In the genomic region with DNA sequence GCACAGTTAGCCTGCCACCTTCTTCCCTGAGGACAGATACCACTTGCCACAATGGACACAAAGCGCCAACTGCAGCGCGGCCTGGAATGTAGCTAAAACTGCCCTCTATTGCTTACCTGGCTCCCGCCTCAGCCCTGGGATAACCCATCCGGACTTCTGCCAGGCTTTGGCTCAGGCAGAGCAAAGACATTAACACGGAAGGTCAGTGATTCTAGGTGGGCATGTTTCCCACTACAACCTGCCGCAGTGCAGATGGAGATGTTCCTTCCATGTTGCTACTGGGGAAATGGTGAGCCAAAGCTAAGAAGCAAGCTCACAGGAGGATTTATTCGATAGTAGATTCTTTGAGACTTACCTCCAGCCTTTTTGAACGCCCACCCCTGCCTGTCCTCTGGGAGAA, we compare ENCODE assay signal across 20 cellular contexts.
"Had no signal": no experiment of that assay in that cellular context is flagged by ENCODE, and none has a peak within 500 bp of the region (broad histone marks: within the 10 kb centered on the region; RNA-seq: fewer than 3 reads in every experiment).

No MANE protein-coding gene starts in this region.

- DNase-seq: cortex of kidney; foreskin fibroblast; gastrocnemius medialis; head of caudate nucleus; left ventricle myocardium superior; lower lobe of right lung; naive thymus-derived CD8-positive, alpha-beta T cell; stimulated activated CD4-positive, alpha-beta T cell treated with anti-CD3 and anti-CD28 coated beads, Interleukin-12 subunit alpha, Interleukin-12 subunit beta, amount 100 ng/mL, for 4 hours; stimulated activated CD4-positive, alpha-beta T cell treated with anti-CD3 and anti-CD28 coated beads, Interleukin-1b, Interleukin-23, amount 100 ng/mL, for 48 hours; stimulated activated CD4-positive, alpha-beta T cell treated with anti-CD3 and anti-CD28 coated beads, Interleukin-4, amount 100 ng/mL, for 1 hour; transverse colon; upper lobe of right lung had no signal

- H3K79me2 ChIP-seq: parathyroid adenoma had no signal

- H3K4me3 ChIP-seq: gastrocnemius medialis, lower lobe of right lung, smooth muscle cell, suprapubic skin, transverse colon, upper lobe of right lung, vagina had no signal

- H2AFZ ChIP-seq: parathyroid adenoma had no signal

- H3K4me3 Mint-ChIP-seq: naive thymus-derived CD8-positive, alpha-beta T cell; stimulated activated memory B cell treated with anti-CD40 and anti-IgM and Interleukin-4, amounts not matched to agents 10 μg/mL and 1 μg/mL and 100 μg/mL, for 72 hours; stimulated activated naive CD8-positive, alpha-beta T cell treated with anti-CD3 and anti-CD28 coated beads, Interleukin-15, Interleukin-2, amounts not matched to agents 100 ng/mL and 50 ng/mL, for 24 hours had no signal

- H3K4me2 ChIP-seq: smooth muscle cell had no signal

- H3K27ac Mint-ChIP-seq: naive thymus-derived CD8-positive, alpha-beta T cell; progenitor cell of endocrine pancreas; stimulated activated memory B cell treated with anti-CD40 and anti-IgM and Interleukin-4, amounts not matched to agents 10 μg/mL and 1 μg/mL and 100 μg/mL, for 72 hours; stimulated activated naive CD8-positive, alpha-beta T cell treated with anti-CD3 and anti-CD28 coated beads, Interleukin-15, Interleukin-2, amounts not matched to agents 100 ng/mL and 50 ng/mL, for 24 hours had no signal

- H3K27me3 ChIP-seq: gastrocnemius medialis, suprapubic skin, transverse colon, upper lobe of right lung, vagina had no signal

- H3K27ac ChIP-seq: gastrocnemius medialis, lower lobe of right lung, parathyroid adenoma, suprapubic skin, transverse colon, upper lobe of right lung, vagina had no signal

- H3K9me3 Mint-ChIP-seq: naive thymus-derived CD8-positive, alpha-beta T cell; stimulated activated memory B cell treated with anti-CD40 and anti-IgM and Interleukin-4, amounts not matched to agents 10 μg/mL and 1 μg/mL and 100 μg/mL, for 72 hours; stimulated activated naive CD8-positive, alpha-beta T cell treated with anti-CD3 and anti-CD28 coated beads, Interleukin-15, Interleukin-2, amounts not matched to agents 100 ng/mL and 50 ng/mL, for 24 hours had no signal

- H3K4me1 Mint-ChIP-seq: naive thymus-derived CD8-positive, alpha-beta T cell; stimulated activated memory B cell treated with anti-CD40 and anti-IgM and Interleukin-4, amounts not matched to agents 10 μg/mL and 1 μg/mL and 100 μg/mL, for 72 hours had no signal

- ATAC-seq: gastrocnemius medialis; left ventricle myocardium superior; lower lobe of right lung; naive thymus-derived CD8-positive, alpha-beta T cell; sciatic nerve; stimulated activated memory B cell treated with anti-CD40 and anti-IgM and Interleukin-4, amounts not matched to agents 10 μg/mL and 1 μg/mL and 100 μg/mL, for 72 hours had no signal

- H3K36me3 ChIP-seq: gastrocnemius medialis, lower lobe of right lung, suprapubic skin, transverse colon, upper lobe of right lung, vagina had no signal

- H3K4me1 ChIP-seq: lower lobe of right lung, parathyroid adenoma, suprapubic skin, transverse colon, upper lobe of right lung, vagina had no signal

- H3K36me3 Mint-ChIP-seq: naive thymus-derived CD8-positive, alpha-beta T cell; stimulated activated memory B cell treated with anti-CD40 and anti-IgM and Interleukin-4, amounts not matched to agents 10 μg/mL and 1 μg/mL and 100 μg/mL, for 72 hours had no signal

- H3K27me3 Mint-ChIP-seq: progenitor cell of endocrine pancreas had no signal

- H3K9ac ChIP-seq: parathyroid adenoma had no signal

- H3K9me3 ChIP-seq: gastrocnemius medialis, lower lobe of right lung, suprapubic skin, transverse colon, upper lobe of right lung, vagina had no signal
